ENCODE assay signal across 23 cellular contexts in genomic region chr5:113117543-113118110, GRCh38.
DNase-seq lines count a peak whose midpoint lies in the region; ATAC-seq and TF ChIP-seq lines count a peak whose summit lies in the region.
"Had no signal": no experiment of that assay in that cellular context is flagged by ENCODE, and none has a peak within 500 bp of the region (broad histone marks: within the 10 kb centered on the region; RNA-seq: fewer than 3 reads in every experiment).

No MANE protein-coding gene starts in this region.

- no peaks in the 10 kb centered on the region for H3K9me3 ChIP-seq in HEK293 (ENCODE audit: control insufficient read depth, insufficient read depth, low read depth, low read length)
- H3K9me3 ChIP-seq: BE2C, MG63, sigmoid colon had no signal

- H3K4me3 Mint-ChIP-seq in glutamatergic neuron (ENCODE audit: unreplicated experiment): peak overlapping the region; percentile 9
- H3K4me3 Mint-ChIP-seq in activated CD4-positive, alpha-beta memory T cell treated with anti-CD3 and anti-CD28 coated beads, Interleukin-2, amount 10 ng/mL, durations not matched to agents 7 days and 5 days: no peak overlapping the region
- H3K4me3 Mint-ChIP-seq: activated CD4-positive, alpha-beta T cell treated with anti-CD3 and anti-CD28 coated beads for 36 hours; neural progenitor cell; T-cell had no signal

- peaks cover 10% of the 10 kb centered on the region; the same call in 1 of the 2 replicates for H3K4me1 ChIP-seq in HEK293 (ENCODE audit: control insufficient read depth, insufficient read depth, low read length)
- H3K4me1 ChIP-seq: neural progenitor cell had no signal

- H3K27ac ChIP-seq in HEK293 (ENCODE audit: extremely low read depth, low read depth, low read length): no peak overlapping the region
- H3K27ac ChIP-seq: HL-60, neural progenitor cell had no signal

- peaks cover 22% of the 10 kb centered on the region for H3K4me1 Mint-ChIP-seq in glutamatergic neuron (ENCODE audit: low read depth, unreplicated experiment)
- no peaks in the 10 kb centered on the region for H3K4me1 Mint-ChIP-seq in activated CD4-positive, alpha-beta memory T cell treated with anti-CD3 and anti-CD28 coated beads, Interleukin-2, amount 10 ng/mL, durations not matched to agents 7 days and 5 days
- H3K4me1 Mint-ChIP-seq: activated CD4-positive, alpha-beta T cell treated with anti-CD3 and anti-CD28 coated beads for 36 hours had no signal

- TF ChIP-seq CTCF in HEK293 (tag by site-specific recombination; IDR thresholded peaks at IDR 0.05) (no peak), glutamatergic neuron (IDR thresholded peaks at IDR 0.05; ENCODE audit: partially characterized antibody, unreplicated experiment) (no peak)

- peaks cover 9% of the 10 kb centered on the region for H3K36me3 Mint-ChIP-seq in glutamatergic neuron (ENCODE audit: unreplicated experiment)
- no peaks in the 10 kb centered on the region for H3K36me3 Mint-ChIP-seq in activated CD4-positive, alpha-beta memory T cell treated with anti-CD3 and anti-CD28 coated beads, Interleukin-2, amount 10 ng/mL, durations not matched to agents 7 days and 5 days (ENCODE audit: low read depth)

- POLR2A ChIA-PET in HEK293 (lab: Yijun Ruan, JAX): no interaction called here
- POLR2A ChIA-PET in activated CD4-positive, alpha-beta memory T cell treated with anti-CD3 and anti-CD28 coated beads, Interleukin-2, amount 10 ng/mL, durations not matched to agents 7 days and 5 days (lab: Charles Lee): no interaction called here

- H3K27ac Mint-ChIP-seq in glutamatergic neuron (ENCODE audit: unreplicated experiment): peak overlapping the region; percentile 23
- no peak overlapping the region for H3K27ac Mint-ChIP-seq in activated CD4-positive, alpha-beta memory T cell treated with anti-CD3 and anti-CD28 coated beads, Interleukin-2, amount 10 ng/mL, durations not matched to agents 7 days and 5 days
- H3K27ac Mint-ChIP-seq: activated CD4-positive, alpha-beta T cell treated with anti-CD3 and anti-CD28 coated beads for 36 hours; neural progenitor cell; T-cell had no signal

- CTCF ChIA-PET in HEK293 (lab: Yijun Ruan, JAX): interaction anchor here (0.6 kb wide), 1 partner anchor 213 kb away, joined by 3 read pairs; no protein-coding TSS in a partner anchor
- CTCF ChIA-PET in activated CD4-positive, alpha-beta memory T cell treated with anti-CD3 and anti-CD28 coated beads, Interleukin-2, amount 10 ng/mL, durations not matched to agents 7 days and 5 days (lab: Charles Lee): no interaction called here

- H3K36me3 ChIP-seq in HEK293 (ENCODE audit: control insufficient read depth in 2 of 2, insufficient read depth in 1 of 2, low read length in 2 of 2): peaks cover 0 to 6% of the 10 kb centered on the region in 2 experiments; a peak in 1 of 3 replicates
- H3K36me3 ChIP-seq: MG63, neural progenitor cell, sigmoid colon had no signal

- no peaks in the 10 kb centered on the region for H3K27me3 Mint-ChIP-seq in glutamatergic neuron (ENCODE audit: unreplicated experiment)
- H3K27me3 Mint-ChIP-seq in activated CD4-positive, alpha-beta memory T cell treated with anti-CD3 and anti-CD28 coated beads, Interleukin-2, amount 10 ng/mL, durations not matched to agents 7 days and 5 days: no peaks in the 10 kb centered on the region
- H3K27me3 Mint-ChIP-seq: activated CD4-positive, alpha-beta T cell treated with anti-CD3 and anti-CD28 coated beads for 36 hours had no signal

- no peak overlapping the region for H3K4me3 ChIP-seq in HEK293 (ENCODE audit: low read depth, low read length)
- H3K4me3 ChIP-seq: MG63, neural progenitor cell, sigmoid colon had no signal

- no peak for ATAC-seq in GM21529 (IDR thresholded peaks at IDR 0.05; ENCODE audit: unreplicated experiment)
- ATAC-seq: activated CD4-positive, alpha-beta T cell treated with anti-CD3 and anti-CD28 coated beads for 36 hours; PC-3; T-cell had no signal

- H3K9me3 Mint-ChIP-seq in glutamatergic neuron (ENCODE audit: unreplicated experiment): no peaks in the 10 kb centered on the region
- no peaks in the 10 kb centered on the region for H3K9me3 Mint-ChIP-seq in activated CD4-positive, alpha-beta memory T cell treated with anti-CD3 and anti-CD28 coated beads, Interleukin-2, amount 10 ng/mL, durations not matched to agents 7 days and 5 days
- H3K9me3 Mint-ChIP-seq: T-cell had no signal

- DNase-seq in NCI-H2081 (lab: John Stamatoyannopoulos, UW) (peak; percentile 4 to 14), NCI-H2081 treated with DMSO at 0.1 percent for 48 hours (lab: John Stamatoyannopoulos, UW) (no peak), NCI-H69 (lab: John Stamatoyannopoulos, UW) (peak; percentile 93), glutamatergic neuron (no peak), HK-2 (ENCODE audit: unreplicated experiment) (no peak)
- DNase-seq in activated CD4-positive, alpha-beta memory T cell treated with anti-CD3 and anti-CD28 coated beads, Interleukin-2, amount 10 ng/mL, durations not matched to agents 7 days and 5 days: no peak
- DNase-seq: activated CD4-positive, alpha-beta T cell treated with anti-CD3 and anti-CD28 coated beads for 36 hours; activated naive CD4-positive, alpha-beta T cell treated with Interleukin-2 at 50 U/mL for 16 hours; activated T-cell treated with anti-CD3 and anti-CD28 coated beads, Interleukin-2, amount 50 U/mL, for 48 hours; amniotic stem cell; BE2C; Calu3; central memory CD4-positive, alpha-beta T cell; MG63; NCI-H2029 treated with DMSO at 0.1 percent for 48 hours; PC-3; SIG-M5; sigmoid colon; T-cell had no signal

TF ChIP-seq in HEK293, 187 proteins besides CTCF, POLR2A, EP300 and RAD21:
- TF ChIP-seq ZFP37 (tag by site-specific recombination; IDR thresholded peaks at IDR 0.05) (no peak), ZNF623 (tag by site-specific recombination; IDR thresholded peaks at IDR 0.05) (peak; percentile 39)

Comparison
In these comparisons a context has a peak if more than half of its experiments do, and no peak if none do; other contexts are left out.
1. DNase-seq: peak in NCI-H2081 (2 of 2) and NCI-H69 (single experiment); none in NCI-H2081 treated with DMSO at 0.1 percent for 48 hours (single experiment), glutamatergic neuron (single experiment), HK-2 (single experiment) and activated CD4-positive, alpha-beta memory T cell treated with anti-CD3 and anti-CD28 coated beads, Interleukin-2, amount 10 ng/mL, durations not matched to agents 7 days and 5 days (single experiment).